ENCODE assay signal across 9 cellular contexts in genomic region chr21:36917487-36918158, GRCh38. TPM values are rescaled to one million over a fixed set of nuclear protein-coding genes. Genes with fewer than 3 reads are reported as not detected.
DNase-seq lines count a peak whose midpoint lies in the region; ATAC-seq and TF ChIP-seq lines count a peak whose summit lies in the region.
"Had no signal": no experiment of that assay in that cellular context is flagged by ENCODE, and none has a peak within 500 bp of the region (broad histone marks: within the 10 kb centered on the region; RNA-seq: fewer than 3 reads in every experiment).

No MANE protein-coding gene starts in this region.

- TF ChIP-seq POLR2A in suprapubic skin (IDR thresholded peaks at IDR 0.05): no peak

- DNase-seq in Right ventricle myocardium inferior (ENCODE audit: missing footprints): no peak
- no peak for DNase-seq in cardiac septum (ENCODE audit: low spot score)
- peak; percentile 40 for DNase-seq in amniotic stem cell (lab: John Stamatoyannopoulos, UW)
- DNase-seq in suprapubic skin (ENCODE audit: low spot score in 2 of 2): no peak
- DNase-seq in NCI-H1694 (lab: John Stamatoyannopoulos, UW): no peak
- no peak for DNase-seq in epidermal melanocyte (ENCODE audit: insufficient read length, low spot score)
- DNase-seq: activated B cell treated with CpG ODN at 0.5 μM for 24 hours had no signal

- peak; percentile 66 for ATAC-seq in Right ventricle myocardium inferior
- no peak for ATAC-seq in HG02981 (IDR thresholded peaks at IDR 0.05; ENCODE audit: unreplicated experiment)

- H3K4me1 ChIP-seq in iPS-18a (ENCODE audit: control insufficient read depth, low read depth, low read length) (peaks cover 25% of the 10 kb centered on the region), suprapubic skin (peaks cover 8% of the 10 kb centered on the region)

- H3K36me3 ChIP-seq in iPS-18a (ENCODE audit: control insufficient read depth, low read depth, low read length): no peaks in the 10 kb centered on the region
- H3K36me3 ChIP-seq in suprapubic skin: no peaks in the 10 kb centered on the region

- H3K27me3 ChIP-seq in iPS-18a (ENCODE audit: control insufficient read depth, insufficient read depth, low read length) (no peaks in the 10 kb centered on the region), suprapubic skin (no peaks in the 10 kb centered on the region)

- peak in 1 of 2 donors; percentile 12 for TF ChIP-seq CTCF in suprapubic skin (IDR thresholded peaks at IDR 0.05)

- no peak for TF ChIP-seq EP300 in suprapubic skin (IDR thresholded peaks at IDR 0.05)

- 60% methylated on average over 8 of the region's 8 CpGs for WGBS in suprapubic skin

- H3K9ac ChIP-seq in iPS-18a (ENCODE audit: low read length): peak overlapping the region; percentile 27

- intact Hi-C loops in Right ventricle myocardium inferior (cut with DNase I): loop anchor here (5.0 kb wide), 1 partner anchor 170 kb away; no protein-coding TSS in a partner anchor
- intact Hi-C loops in cardiac septum (cut with DNase I): loop anchor here (5.0 kb wide), 1 partner anchor 60 kb away; no protein-coding TSS in a partner anchor

- no peak overlapping the region for H3K4me3 ChIP-seq in iPS-18a (ENCODE audit: low read length)
- H3K4me3 ChIP-seq in suprapubic skin: no peak overlapping the region

- H3K27ac ChIP-seq in iPS-18a (ENCODE audit: low read length) (no peak overlapping the region), suprapubic skin (no peak overlapping the region)

- no peaks in the 10 kb centered on the region for H3K9me3 ChIP-seq in iPS-18a (ENCODE audit: control insufficient read depth, low read depth, low read length)
- H3K9me3 ChIP-seq in suprapubic skin: no peaks in the 10 kb centered on the region

RNA-seq across cellular contexts. Expression of gene HLCS, which starts 48.8 kb away (rescaled TPM):
- total RNA-seq in Right ventricle myocardium inferior (6.8 TPM), cardiac septum (6.9 TPM), suprapubic skin (10 to 100 TPM in 2 of 4 donors, 1 to 10 TPM in 2; 8.4 to 16.1 (median 11.5) TPM)
